17 cellular contexts compared by ENCODE assay signal in genomic region chr9:133367221-133367620, GRCh38.
"Had no signal": no experiment of that assay in that cellular context is flagged by ENCODE, and none has a peak within 500 bp of the region (broad histone marks: within the 10 kb centered on the region; RNA-seq: fewer than 3 reads in every experiment).

No MANE protein-coding gene starts in this region.

- H3K27ac ChIP-seq: ascending aorta, breast epithelium, prostate gland, SK-N-MC, WERI-Rb-1 had no signal

- H3K36me3 ChIP-seq: breast epithelium, prostate gland had no signal

- H3K27me3 ChIP-seq: ascending aorta, breast epithelium had no signal

- H3K9me3 ChIP-seq: ascending aorta, breast epithelium, prostate gland had no signal

- H3K9me3 Mint-ChIP-seq: activated CD4-positive, alpha-beta memory T cell treated with anti-CD3 and anti-CD28 coated beads for 36 hours; activated naive CD8-positive, alpha-beta T cell treated with anti-CD3 and anti-CD28 coated beads, Interleukin-2, amount 50 U/mL, for 24 hours; activated T-cell treated with anti-CD3 and anti-CD28 coated beads, Interleukin-2, amount 50 U/mL, for 72 hours; dendritic cell treated with granulocyte-macrophage colony-stimulating factor and Interleukin-4, amounts not matched to agents 40 ng/mL and 50 ng/mL, for 4 days; effector memory CD8-positive, alpha-beta T cell; natural killer cell treated with Interleukin-12 subunit alpha and Interleukin-12 subunit beta and Interleukin-15 and Interleukin-18, amount 100 ng/mL, for 72 hours had no signal

- ATAC-seq: activated CD4-positive, alpha-beta T cell treated with anti-CD3 and anti-CD28 coated beads for 36 hours; activated naive CD8-positive, alpha-beta T cell treated with anti-CD3 and anti-CD28 coated beads, Interleukin-2, amount 50 U/mL, for 24 hours; activated T-cell treated with anti-CD3 and anti-CD28 coated beads, Interleukin-2, amount 50 U/mL, for 72 hours; effector memory CD8-positive, alpha-beta T cell; natural killer cell treated with Interleukin-12 subunit alpha and Interleukin-12 subunit beta and Interleukin-15 and Interleukin-18, amount 100 ng/mL, for 72 hours had no signal

- H3K27ac Mint-ChIP-seq: activated CD4-positive, alpha-beta T cell treated with anti-CD3 and anti-CD28 coated beads for 36 hours; activated naive CD8-positive, alpha-beta T cell treated with anti-CD3 and anti-CD28 coated beads, Interleukin-2, amount 50 U/mL, for 24 hours; activated T-cell treated with anti-CD3 and anti-CD28 coated beads, Interleukin-2, amount 50 U/mL, for 72 hours; dendritic cell treated with granulocyte-macrophage colony-stimulating factor and Interleukin-4, amounts not matched to agents 40 ng/mL and 50 ng/mL, for 4 days had no signal

- H3K27me3 Mint-ChIP-seq: activated CD4-positive, alpha-beta memory T cell treated with anti-CD3 and anti-CD28 coated beads for 36 hours; activated CD4-positive, alpha-beta T cell treated with anti-CD3 and anti-CD28 coated beads for 36 hours; activated naive CD8-positive, alpha-beta T cell treated with anti-CD3 and anti-CD28 coated beads, Interleukin-2, amount 50 U/mL, for 24 hours; dendritic cell treated with granulocyte-macrophage colony-stimulating factor and Interleukin-4, amounts not matched to agents 40 ng/mL and 50 ng/mL, for 4 days; effector memory CD8-positive, alpha-beta T cell; natural killer cell treated with Interleukin-12 subunit alpha and Interleukin-12 subunit beta and Interleukin-15 and Interleukin-18, amount 100 ng/mL, for 72 hours had no signal

- FAIRE-seq: frontal cortex had no signal

- H3K4me3 ChIP-seq: ascending aorta, breast epithelium, prostate gland, SK-N-MC had no signal

- H3K4me3 Mint-ChIP-seq: activated CD4-positive, alpha-beta memory T cell treated with anti-CD3 and anti-CD28 coated beads for 36 hours; activated CD4-positive, alpha-beta T cell treated with anti-CD3 and anti-CD28 coated beads for 36 hours; activated naive CD8-positive, alpha-beta T cell treated with anti-CD3 and anti-CD28 coated beads, Interleukin-2, amount 50 U/mL, for 24 hours; dendritic cell treated with granulocyte-macrophage colony-stimulating factor and Interleukin-4, amounts not matched to agents 40 ng/mL and 50 ng/mL, for 4 days had no signal

- DNase-seq: activated CD4-positive, alpha-beta memory T cell treated with anti-CD3 and anti-CD28 coated beads for 36 hours; activated CD4-positive, alpha-beta T cell treated with anti-CD3 and anti-CD28 coated beads for 36 hours; activated naive CD8-positive, alpha-beta T cell treated with anti-CD3 and anti-CD28 coated beads, Interleukin-2, amount 50 U/mL, for 24 hours; activated T-cell treated with anti-CD3 and anti-CD28 coated beads, Interleukin-2, amount 50 U/mL, for 72 hours; effector memory CD8-positive, alpha-beta T cell; head of caudate nucleus; kidney glomerular epithelial cell; mesendoderm; nucleus accumbens; WERI-Rb-1 had no signal
